ENCODE assay signal across 26 cellular contexts in the genomic region with DNA sequence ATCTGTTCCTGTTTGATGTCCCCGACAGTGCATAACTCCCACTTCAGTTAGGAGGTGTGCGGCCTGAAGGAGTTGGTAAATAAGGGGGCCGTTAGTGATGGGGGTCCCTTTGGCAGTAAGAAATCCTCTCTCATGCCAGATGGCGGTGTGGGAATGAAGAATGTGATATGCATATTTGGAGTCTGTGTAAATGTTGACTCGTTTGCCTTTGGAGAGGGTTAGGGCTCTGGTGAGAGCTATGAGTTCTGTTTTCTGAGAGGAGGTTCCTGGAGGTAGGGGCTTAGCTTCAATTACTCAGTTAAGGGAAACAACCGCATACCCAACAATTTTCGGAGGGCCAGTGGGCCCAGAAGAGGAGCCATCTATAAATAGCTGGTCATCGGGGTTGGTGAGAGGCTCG.
"Had no signal": no experiment of that assay in that cellular context is flagged by ENCODE, and none has a peak within 500 bp of the region (broad histone marks: within the 10 kb centered on the region; RNA-seq: fewer than 3 reads in every experiment).

No MANE protein-coding gene starts in this region.

- H3K27ac ChIP-seq: coronary artery, esophagus squamous epithelium, neutrophil, pancreas, right lobe of liver, suprapubic skin, transverse colon, upper lobe of right lung, vagina had no signal

- H3K27me3 ChIP-seq: neutrophil, pancreas, right lobe of liver, suprapubic skin, transverse colon, upper lobe of right lung, vagina had no signal

- H3K36me3 ChIP-seq: esophagus squamous epithelium, neutrophil, pancreas, right lobe of liver, suprapubic skin, transverse colon, upper lobe of right lung, vagina had no signal

- ATAC-seq: mucosa of descending colon; natural killer cell treated with Interleukin-12 subunit alpha and Interleukin-12 subunit beta and Interleukin-15 and Interleukin-18, amount 100 ng/mL, for 72 hours; pancreas; right lobe of liver; stimulated activated naive CD8-positive, alpha-beta T cell treated with anti-CD3 and anti-CD28 coated beads, Interleukin-15, amount 100 ng/mL, for 72 hours; upper lobe of right lung had no signal

- DNase-seq: dermis blood vessel endothelial cell; effector memory CD4-positive, alpha-beta T cell; esophagus squamous epithelium; foreskin melanocyte; mesenchymal stem cell; mucosa of descending colon; naive B cell; pancreas; retina; right lobe of liver; small intestine; stimulated activated CD4-positive, alpha-beta T cell treated with anti-CD3 and anti-CD28 coated beads, Interleukin-12 subunit alpha, Interleukin-12 subunit beta, amount 100 ng/mL, for 4 hours; stimulated activated CD4-positive, alpha-beta T cell treated with anti-CD3 and anti-CD28 coated beads, Interleukin-1b, Interleukin-23, amount 100 ng/mL, for 48 hours; stimulated activated CD4-positive, alpha-beta T cell treated with anti-CD3 and anti-CD28 coated beads, Interleukin-4, amount 100 ng/mL, for 1 hour; stimulated activated CD8-positive, alpha-beta memory T cell treated with anti-CD3 and anti-CD28 coated beads, Interleukin-4, amount 100 ng/mL, for 48 hours; stimulated activated naive CD4-positive, alpha-beta T cell; stimulated activated naive CD8-positive, alpha-beta T cell treated with anti-CD3 and anti-CD28 coated beads, Interleukin-15, amount 100 ng/mL, for 72 hours; transverse colon; upper lobe of right lung had no signal

- H3K4me3 ChIP-seq: coronary artery, esophagus squamous epithelium, mucosa of descending colon, pancreas, right lobe of liver, suprapubic skin, transverse colon, upper lobe of right lung, vagina had no signal

- FAIRE-seq: endothelial cell of umbilical vein, keratinocyte, pancreas, small intestine had no signal

- H3K9me3 ChIP-seq: esophagus squamous epithelium, mucosa of descending colon, neutrophil, pancreas, right lobe of liver, suprapubic skin, transverse colon, upper lobe of right lung, vagina had no signal

- H3K4me1 ChIP-seq: esophagus squamous epithelium, pancreas, right lobe of liver, suprapubic skin, transverse colon, upper lobe of right lung, vagina had no signal
